14 cellular contexts compared by ENCODE assay signal in genomic region chr1:42929434-42930177, GRCh38. TPM values are rescaled to one million over a fixed set of nuclear protein-coding genes. Genes with fewer than 3 reads are reported as not detected.
DNase-seq lines count a peak whose midpoint lies in the region; ATAC-seq and TF ChIP-seq lines count a peak whose summit lies in the region.
"Had no signal": no experiment of that assay in that cellular context is flagged by ENCODE, and none has a peak within 500 bp of the region (broad histone marks: within the 10 kb centered on the region; RNA-seq: fewer than 3 reads in every experiment).

No MANE protein-coding gene starts in this region.

- H3K4me1 Mint-ChIP-seq in Caco-2 (ENCODE audit: low read depth, unreplicated experiment) = peaks cover 47% of the 10 kb centered on the region
- peaks cover 82% of the 10 kb centered on the region for H3K4me1 Mint-ChIP-seq in activated naive CD8-positive, alpha-beta T cell treated with anti-CD3 and anti-CD28 coated beads, Interleukin-2, amount 50 U/mL, for 24 hours
- H3K4me1 Mint-ChIP-seq in nephron progenitor cell = peaks cover 33% of the 10 kb centered on the region
- peaks cover 48% of the 10 kb centered on the region for H3K4me1 Mint-ChIP-seq in CD14-positive monocyte

- no TSS peak for BruUV-seq in Caco-2 (replicated peaks; lab: Mats Ljungman, UMichigan)

- no peak for ATAC-seq in activated naive CD8-positive, alpha-beta T cell treated with anti-CD3 and anti-CD28 coated beads, Interleukin-2, amount 50 U/mL, for 24 hours
- ATAC-seq in HG03025 (IDR thresholded peaks at IDR 0.05; ENCODE audit: low FRiP score, unreplicated experiment) = no peak

- peaks cover 13% of the 10 kb centered on the region for H3K36me3 ChIP-seq in Caco-2 (ENCODE audit: control insufficient read depth, insufficient read depth, low read length)

- intact Hi-C loops in Caco-2 (cut with micrococcal nuclease; ENCODE audit: unreplicated experiment) = no loop called here
- intact Hi-C loops in CD14-positive monocyte (cut with micrococcal nuclease) = loop anchor here (10.0 kb wide), 3 partner anchors 55 to 245 kb away; partner anchors contain the start of genes CFAP57 (in 1 of the 2) and EBNA1BP2 (in 1 of the 2)

- CTCF ChIA-PET in Caco-2 (lab: Charles Lee) = no interaction called here

- H3K27ac Mint-ChIP-seq in Caco-2 (ENCODE audit: unreplicated experiment) (peak overlapping the region; percentile 13), nephron progenitor cell (peak overlapping the region; percentile 58), CD14-positive monocyte (peak overlapping the region in 2 of 7 donors; percentile 10 to 26)
- peak overlapping the region; percentile 79 for H3K27ac Mint-ChIP-seq in activated naive CD8-positive, alpha-beta T cell treated with anti-CD3 and anti-CD28 coated beads, Interleukin-2, amount 50 U/mL, for 24 hours

- H3K27me3 Mint-ChIP-seq in Caco-2 (ENCODE audit: insufficient read depth, unreplicated experiment) (no peaks in the 10 kb centered on the region), nephron progenitor cell (ENCODE audit: low read depth, poor library complexity) (no peaks in the 10 kb centered on the region), CD14-positive monocyte (ENCODE audit: low read depth in 3 of 3) (peaks cover 2 to 6% (median 3%) of the 10 kb centered on the region in 3 donors)
- no peaks in the 10 kb centered on the region for H3K27me3 Mint-ChIP-seq in activated naive CD8-positive, alpha-beta T cell treated with anti-CD3 and anti-CD28 coated beads, Interleukin-2, amount 50 U/mL, for 24 hours

- no peak for TF ChIP-seq CTCF in Caco-2 (IDR thresholded peaks at IDR 0.05; ENCODE audit: insufficient read depth in 1 of 2, low read depth in 1 of 2, low read length in 1 of 2, severe bottlenecking in 1 of 2, unreplicated experiment in 1 of 2)
- TF ChIP-seq CTCF in nephron progenitor cell (IDR thresholded peaks at IDR 0.05) = no peak
- no peak for TF ChIP-seq CTCF in CD14-positive monocyte (IDR thresholded peaks at IDR 0.05)

- H3K4me3 ChIP-seq in Caco-2 (ENCODE audit: low read depth, low read length) = no peak overlapping the region
- H3K4me3 ChIP-seq: tibial nerve had no signal

- H3K27me3 ChIP-seq in Caco-2 (replicated peaks; ENCODE audit: control insufficient read depth, insufficient read depth, low read length) = no peaks in the 10 kb centered on the region
- H3K27me3 ChIP-seq: tibial nerve had no signal

- POLR2A ChIA-PET in Caco-2 (lab: Charles Lee) = no interaction called here

- H3K4me1 ChIP-seq in Caco-2 = peaks cover 36% of the 10 kb centered on the region

- peaks cover 100% of the 10 kb centered on the region for H3K36me3 Mint-ChIP-seq in Caco-2 (ENCODE audit: insufficient read depth, unreplicated experiment)
- H3K36me3 Mint-ChIP-seq in activated naive CD8-positive, alpha-beta T cell treated with anti-CD3 and anti-CD28 coated beads, Interleukin-2, amount 50 U/mL, for 24 hours (ENCODE audit: low read depth) = peaks cover 61% of the 10 kb centered on the region
- H3K36me3 Mint-ChIP-seq in nephron progenitor cell (ENCODE audit: low read depth) = peaks cover 39% of the 10 kb centered on the region
- peaks cover 18 to 30% of the 10 kb centered on the region in 2 donors for H3K36me3 Mint-ChIP-seq in CD14-positive monocyte

- H3K9me3 Mint-ChIP-seq in Caco-2 (ENCODE audit: unreplicated experiment) (no peaks in the 10 kb centered on the region), nephron progenitor cell (no peaks in the 10 kb centered on the region), CD14-positive monocyte (no peaks in the 10 kb centered on the region)
- H3K9me3 Mint-ChIP-seq in activated naive CD8-positive, alpha-beta T cell treated with anti-CD3 and anti-CD28 coated beads, Interleukin-2, amount 50 U/mL, for 24 hours = no peaks in the 10 kb centered on the region

- DNase-seq in Caco-2 (peak in 1 of 2 experiments; percentile 13), HK-2 (ENCODE audit: unreplicated experiment) (peak; percentile 2), nephron progenitor cell (no peak), iPS-NIHi11 (ENCODE audit: low spot score) (no peak), CD14-positive monocyte (ENCODE audit: low spot score) (no peak), NCI-H128 (lab: John Stamatoyannopoulos, UW; ENCODE audit: unreplicated experiment) (no peak)
- DNase-seq in activated naive CD8-positive, alpha-beta T cell treated with anti-CD3 and anti-CD28 coated beads, Interleukin-2, amount 50 U/mL, for 24 hours = no peak
- DNase-seq: COR-L47, kidney glomerular epithelial cell, NCI-H2227 treated with DMSO at 0.1 percent for 48 hours, OCI-M1, T1000 had no signal

- H3K4me3 Mint-ChIP-seq in Caco-2 (ENCODE audit: unreplicated experiment) (peak overlapping the region; percentile 11), nephron progenitor cell (no peak overlapping the region), CD14-positive monocyte (no peak overlapping the region)
- peak overlapping the region; percentile 11 for H3K4me3 Mint-ChIP-seq in activated naive CD8-positive, alpha-beta T cell treated with anti-CD3 and anti-CD28 coated beads, Interleukin-2, amount 50 U/mL, for 24 hours

- no peaks in the 10 kb centered on the region for H3K9me3 ChIP-seq in Caco-2
- H3K9me3 ChIP-seq: tibial nerve had no signal

RNA-seq across cellular contexts. Expression of gene SLC2A1, which starts 29.1 kb away (rescaled TPM):
- 422 and 437 TPM in 2 replicates for total RNA-seq in Caco-2 (2022)
- under 1 TPM; 0.56 to 0.71 TPM for polyA plus RNA-seq in CD14-positive monocyte

Comparison
In these comparisons a context has a peak if more than half of its experiments do, and no peak if none do; other contexts are left out.
1. H3K4me3 Mint-ChIP-seq: peak in Caco-2 (single experiment) and activated naive CD8-positive, alpha-beta T cell treated with anti-CD3 and anti-CD28 coated beads, Interleukin-2, amount 50 U/mL, for 24 hours (single experiment); none in nephron progenitor cell (single experiment) and CD14-positive monocyte (0 of 2).